ENCODE assay signal across 16 cellular contexts in genomic region chr4:76726141-76726540, GRCh38.
A peak's percentile ranks its signal among the peaks of the same experiment; 100 is the strongest.
DNase-seq lines count a peak whose midpoint lies in the region; FAIRE-seq and TF ChIP-seq lines count a peak whose summit lies in the region.
"Had no signal": no experiment of that assay in that cellular context is flagged by ENCODE, and none has a peak within 500 bp of the region (broad histone marks: within the 10 kb centered on the region; RNA-seq: fewer than 3 reads in every experiment).

No MANE protein-coding gene starts in this region.

- no peaks in the 10 kb centered on the region for H3K27me3 ChIP-seq in BLaER1
- H3K27me3 ChIP-seq in astrocyte (ENCODE audit: insufficient read depth, low read length): no peaks in the 10 kb centered on the region
- H3K27me3 ChIP-seq: MG63 had no signal

- peaks cover 11% of the 10 kb centered on the region; the same call in 1 of the 2 replicates for H3K9me3 ChIP-seq in BLaER1
- H3K9me3 ChIP-seq in astrocyte (ENCODE audit: insufficient read depth, low read depth, low read length): no peaks in the 10 kb centered on the region
- H3K9me3 ChIP-seq: Caco-2, MG63 had no signal

- H3K36me3 Mint-ChIP-seq in HFFc6 (ENCODE audit: low read depth): peaks cover 38% of the 10 kb centered on the region
- peaks cover 11% of the 10 kb centered on the region for H3K36me3 Mint-ChIP-seq in astrocyte (ENCODE audit: low read depth, unreplicated experiment)
- H3K36me3 Mint-ChIP-seq in nephron (ENCODE audit: low read depth): peaks cover 35% of the 10 kb centered on the region

- in situ Hi-C loops in ACHN (cut with HindIII; ENCODE audit: low pct_ligation_motif_present, low pct_unique_long_range_greater_than_20kb, low sequenced_read_pairs): no loop called here

- TF ChIP-seq CTCF in HFFc6 (IDR thresholded peaks at IDR 0.05): no peak
- TF ChIP-seq CTCF in astrocyte (IDR thresholded peaks at IDR 0.05; ENCODE audit: insufficient read depth, low read depth, low read length): no peak
- TF ChIP-seq CTCF in nephron (IDR thresholded peaks at IDR 0.05; ENCODE audit: unreplicated experiment in 3 of 3): no peak

- H3K4me1 Mint-ChIP-seq in HFFc6 (ENCODE audit: low read depth) (peaks cover 88% of the 10 kb centered on the region), astrocyte (ENCODE audit: low read depth, unreplicated experiment) (peaks cover 58% of the 10 kb centered on the region), nephron (peaks cover 49% of the 10 kb centered on the region)

- H3K9me3 Mint-ChIP-seq in HFFc6: 0 out of 2 replicates have a peak, but pooled peaks cover 3% of the 10 kb centered on the region
- H3K9me3 Mint-ChIP-seq in astrocyte (ENCODE audit: unreplicated experiment): no peaks in the 10 kb centered on the region
- H3K9me3 Mint-ChIP-seq in nephron: no peaks in the 10 kb centered on the region

- H3K27ac Mint-ChIP-seq in HFFc6 (peak overlapping the region; percentile 89), astrocyte (ENCODE audit: unreplicated experiment) (peak overlapping the region; percentile 92), nephron (peak overlapping the region; percentile 22 to 64 (median 58))

- no peak for FAIRE-seq in astrocyte (lab: Jason Lieb, UNC)

- no peaks in the 10 kb centered on the region for H3K27me3 Mint-ChIP-seq in HFFc6 (ENCODE audit: insufficient read depth)
- no peaks in the 10 kb centered on the region for H3K27me3 Mint-ChIP-seq in astrocyte (ENCODE audit: low read depth, unreplicated experiment)
- H3K27me3 Mint-ChIP-seq in nephron (ENCODE audit: low read depth): no peaks in the 10 kb centered on the region

- H3K79me2 ChIP-seq in astrocyte (ENCODE audit: insufficient read depth, low read length): peaks cover 3% of the 10 kb centered on the region

- DNase-seq in HFFc6 (no peak), astrocyte (ENCODE audit: low read depth) (no peak), MV-4-11 (lab: John Stamatoyannopoulos, UW) (no peak), NCI-H1417 (lab: John Stamatoyannopoulos, UW) (no peak), ACHN (no peak), NCI-H1092 (lab: John Stamatoyannopoulos, UW) (no peak)
- DNase-seq: 8988T, Caco-2, GDM1, KBM-7, MG63, NCI-H2029, NCI-H524 had no signal

- H3K9ac ChIP-seq in BLaER1: no peak overlapping the region
- no peak overlapping the region for H3K9ac ChIP-seq in astrocyte (ENCODE audit: low read length)

- no peak overlapping the region for H2AFZ ChIP-seq in astrocyte (ENCODE audit: low read depth, low read length)

- H3K4me1 ChIP-seq in BLaER1 (peaks cover 39% of the 10 kb centered on the region), astrocyte (ENCODE audit: insufficient read depth, low read length) (peaks cover 26% of the 10 kb centered on the region)
- H3K4me1 ChIP-seq: Caco-2 had no signal

- H3K4me2 ChIP-seq in BLaER1: peak overlapping the region; percentile 6; the same call in 1 of the 2 replicates
- H3K4me2 ChIP-seq in astrocyte (ENCODE audit: low read length): peak overlapping the region; percentile 30

- no peak overlapping the region for H3K4me3 ChIP-seq in BLaER1
- no peak overlapping the region for H3K4me3 ChIP-seq in astrocyte (ENCODE audit: insufficient read depth, low read depth, low read length)
- H3K4me3 ChIP-seq: MG63 had no signal

- peaks cover 75% of the 10 kb centered on the region for H3K36me3 ChIP-seq in BLaER1
- H3K36me3 ChIP-seq in astrocyte (ENCODE audit: insufficient read depth, low read length): no peaks in the 10 kb centered on the region

- no peak overlapping the region for H3K27ac ChIP-seq in BLaER1
- peak overlapping the region; percentile 32 for H3K27ac ChIP-seq in astrocyte (ENCODE audit: low read depth, low read length)
- H3K27ac ChIP-seq: HL-60 had no signal

- peak overlapping the region; percentile 65 for H3K4me3 Mint-ChIP-seq in HFFc6
- H3K4me3 Mint-ChIP-seq in astrocyte (ENCODE audit: unreplicated experiment): no peak overlapping the region
- H3K4me3 Mint-ChIP-seq in nephron: peak overlapping the region in 1 of 3 experiments; percentile 14

- peaks cover 38% of the 10 kb centered on the region for H4K20me1 ChIP-seq in BLaER1
- no peaks in the 10 kb centered on the region for H4K20me1 ChIP-seq in astrocyte (ENCODE audit: insufficient read depth, low read length)
